25 cellular contexts compared by ENCODE assay signal in genomic region chr12:60194682-60195081, GRCh38.
DNase-seq lines count a peak whose midpoint lies in the region; TF ChIP-seq lines count a peak whose summit lies in the region.
"Had no signal": no experiment of that assay in that cellular context is flagged by ENCODE, and none has a peak within 500 bp of the region (broad histone marks: within the 10 kb centered on the region; RNA-seq: fewer than 3 reads in every experiment).

No MANE protein-coding gene starts in this region.

- H3K9ac ChIP-seq in neural progenitor cell, result no peak overlapping the region

- H3K9me3 ChIP-seq in neural progenitor cell (ENCODE audit: low read depth), result no peaks in the 10 kb centered on the region
- H3K9me3 ChIP-seq: colonic mucosa, Peyer's patch, tibial artery had no signal

- H3K27ac ChIP-seq in neural progenitor cell, result no peak overlapping the region
- H3K27ac ChIP-seq: colonic mucosa, Peyer's patch, tibial artery, VCaP had no signal

- H3K4me1 Mint-ChIP-seq in neural progenitor cell, result no peaks in the 10 kb centered on the region
- H3K4me1 Mint-ChIP-seq: activated CD4-positive, alpha-beta T cell treated with anti-CD3 and anti-CD28 coated beads, Interleukin-2, amount 10 ng/mL, durations not matched to agents 7 days and 5 days; activated T-helper 17 cell treated with anti-CD3 and anti-CD28 coated beads, Interleukin-2, amount 50 U/mL, for 72 hours; memory B cell; stimulated activated naive CD8-positive, alpha-beta T cell treated with anti-CD3 and anti-CD28 coated beads, Interleukin-15, amount 100 ng/mL, for 72 hours had no signal

- H2AFZ ChIP-seq in neural progenitor cell (replicated peaks), result no peak overlapping the region

- H3F3A ChIP-seq in neural progenitor cell (ENCODE audit: low read depth), result no peaks in the 10 kb centered on the region

- H3K36me3 ChIP-seq in neural progenitor cell, result no peaks in the 10 kb centered on the region
- H3K36me3 ChIP-seq: colonic mucosa, Peyer's patch, tibial artery had no signal

- no peak overlapping the region for H3K4me2 ChIP-seq in neural progenitor cell

- no peak overlapping the region for H3K4me3 ChIP-seq in epithelial cell of esophagus (ENCODE audit: low read length)
- H3K4me3 ChIP-seq in neural progenitor cell, result no peak overlapping the region
- H3K4me3 ChIP-seq: colonic mucosa, Peyer's patch, tibial artery had no signal

- no peak overlapping the region for H3K27ac Mint-ChIP-seq in neural progenitor cell
- H3K27ac Mint-ChIP-seq: activated CD4-positive, alpha-beta T cell treated with anti-CD3 and anti-CD28 coated beads, Interleukin-2, amount 10 ng/mL, durations not matched to agents 7 days and 5 days; activated naive CD8-positive, alpha-beta T cell; activated T-helper 17 cell treated with anti-CD3 and anti-CD28 coated beads, Interleukin-2, amount 50 U/mL, for 72 hours; CD8-positive, alpha-beta T cell; memory B cell; stimulated activated naive CD8-positive, alpha-beta T cell treated with anti-CD3 and anti-CD28 coated beads, Interleukin-15, amount 100 ng/mL, for 72 hours had no signal

- H3K79me2 ChIP-seq in neural progenitor cell (ENCODE audit: low read depth), result no peaks in the 10 kb centered on the region

- no peaks in the 10 kb centered on the region for H3K36me3 Mint-ChIP-seq in neural progenitor cell
- H3K36me3 Mint-ChIP-seq: activated naive CD8-positive, alpha-beta T cell; CD8-positive, alpha-beta T cell; memory B cell had no signal

- H3K27me3 ChIP-seq in neural progenitor cell, result no peaks in the 10 kb centered on the region
- H3K27me3 ChIP-seq: colonic mucosa, Peyer's patch, tibial artery had no signal

- no peaks in the 10 kb centered on the region for H3K4me1 ChIP-seq in neural progenitor cell
- H3K4me1 ChIP-seq: colonic mucosa, Peyer's patch, tibial artery had no signal

- no peaks in the 10 kb centered on the region for H4K20me1 ChIP-seq in neural progenitor cell (ENCODE audit: low read depth)

- TF ChIP-seq CTCF in epithelial cell of esophagus (IDR thresholded peaks at IDR 0.05; ENCODE audit: insufficient read depth, low read depth, low read length, missing control alignments) (no peak), neural progenitor cell (IDR thresholded peaks at IDR 0.05) (no peak)

- DNase-seq in GM03348 (ENCODE audit: low spot score) (peak; percentile 5), RPMI7951 (ENCODE audit: low read depth) (peak; percentile 1), epithelial cell of esophagus (ENCODE audit: low read depth) (peak; percentile 68), kidney tubule cell (ENCODE audit: low spot score) (peak; percentile 36), neural progenitor cell (ENCODE audit: low spot score) (no peak), NCI-H187 treated with DMSO at 0.1 percent for 48 hours (lab: John Stamatoyannopoulos, UW) (no peak), NCI-H2227 treated with DMSO at 0.1 percent for 48 hours (lab: John Stamatoyannopoulos, UW) (no peak)
- DNase-seq in effector CD4-positive, alpha-beta T cell, result no peak
- DNase-seq: activated CD4-positive, alpha-beta T cell treated with anti-CD3 and anti-CD28 coated beads, Interleukin-2, amount 10 ng/mL, durations not matched to agents 7 days and 5 days; CD8-positive, alpha-beta T cell; colonic mucosa; DMS79; glutamatergic neuron; NCI-H1105 treated with DMSO at 0.1 percent for 48 hours; NCI-H2081 treated with DMSO at 0.1 percent for 48 hours; NCI-H510A; Peyer's patch; right cardiac atrium; stimulated activated naive CD8-positive, alpha-beta T cell treated with anti-CD3 and anti-CD28 coated beads, Interleukin-15, amount 100 ng/mL, for 72 hours; T-helper 2 cell; tibial artery had no signal

- no peak overlapping the region for H3K4me3 Mint-ChIP-seq in neural progenitor cell
- H3K4me3 Mint-ChIP-seq: activated CD4-positive, alpha-beta T cell treated with anti-CD3 and anti-CD28 coated beads, Interleukin-2, amount 10 ng/mL, durations not matched to agents 7 days and 5 days; activated naive CD8-positive, alpha-beta T cell; activated T-helper 17 cell treated with anti-CD3 and anti-CD28 coated beads, Interleukin-2, amount 50 U/mL, for 72 hours; CD8-positive, alpha-beta T cell; memory B cell; stimulated activated naive CD8-positive, alpha-beta T cell treated with anti-CD3 and anti-CD28 coated beads, Interleukin-15, amount 100 ng/mL, for 72 hours had no signal

- H3K27me3 Mint-ChIP-seq in neural progenitor cell (ENCODE audit: insufficient read depth, low read depth), result no peaks in the 10 kb centered on the region
- H3K27me3 Mint-ChIP-seq: activated CD4-positive, alpha-beta T cell treated with anti-CD3 and anti-CD28 coated beads, Interleukin-2, amount 10 ng/mL, durations not matched to agents 7 days and 5 days; activated naive CD8-positive, alpha-beta T cell; activated T-helper 17 cell treated with anti-CD3 and anti-CD28 coated beads, Interleukin-2, amount 50 U/mL, for 72 hours; memory B cell; stimulated activated naive CD8-positive, alpha-beta T cell treated with anti-CD3 and anti-CD28 coated beads, Interleukin-15, amount 100 ng/mL, for 72 hours had no signal

- no peaks in the 10 kb centered on the region for H3K9me3 Mint-ChIP-seq in neural progenitor cell
- H3K9me3 Mint-ChIP-seq: activated CD4-positive, alpha-beta T cell treated with anti-CD3 and anti-CD28 coated beads, Interleukin-2, amount 10 ng/mL, durations not matched to agents 7 days and 5 days had no signal

Comparison
In these comparisons a context has a peak if more than half of its experiments do, and no peak if none do; other contexts are left out.
1. DNase-seq: peak in GM03348 (single experiment), RPMI7951 (single experiment), epithelial cell of esophagus (single experiment) and kidney tubule cell (single experiment); none in neural progenitor cell (single experiment), NCI-H187 treated with DMSO at 0.1 percent for 48 hours (single experiment), NCI-H2227 treated with DMSO at 0.1 percent for 48 hours (single experiment) and effector CD4-positive, alpha-beta T cell (single experiment).